Comparison of ENCODE assay signal across 19 cellular contexts in genomic region chr18:22778996-22779395, GRCh38.
A peak's percentile ranks its signal among the peaks of the same experiment; 100 is the strongest.
DNase-seq lines count a peak whose midpoint lies in the region; ATAC-seq lines count a peak whose summit lies in the region.
"Had no signal": no experiment of that assay in that cellular context is flagged by ENCODE, and none has a peak within 500 bp of the region (broad histone marks: within the 10 kb centered on the region; RNA-seq: fewer than 3 reads in every experiment).

No MANE protein-coding gene starts in this region.

- H2BK12ac ChIP-seq in trophoblast cell (ENCODE audit: low read length) = no peak overlapping the region

- H3K27ac ChIP-seq in trophoblast cell (ENCODE audit: low read depth, low read length) = no peak overlapping the region
- H3K27ac ChIP-seq: esophagus squamous epithelium had no signal

- H2AFZ ChIP-seq in trophoblast cell (ENCODE audit: insufficient read depth, low read length, poor library complexity) = no peak overlapping the region
- H2AFZ ChIP-seq: GM23338 had no signal

- H2BK5ac ChIP-seq in trophoblast cell (ENCODE audit: low read depth, low read length, poor library complexity) = no peak overlapping the region

- H4K12ac ChIP-seq in trophoblast cell (ENCODE audit: low read depth, low read length) = no peak overlapping the region

- H4K8ac ChIP-seq in trophoblast cell (ENCODE audit: low read depth, low read length) = no peak overlapping the region

- H3K36me3 ChIP-seq in trophoblast cell (ENCODE audit: control insufficient read depth in 1 of 2, insufficient read depth in 2 of 2, low read length in 2 of 2) = no peaks in the 10 kb centered on the region
- H3K36me3 ChIP-seq: esophagus squamous epithelium had no signal

- H3K4me3 ChIP-seq in trophoblast cell (ENCODE audit: low read depth, low read length) = no peak overlapping the region
- H3K4me3 ChIP-seq: esophagus squamous epithelium, GM23338, mucosa of descending colon had no signal

- no peak overlapping the region for H2AK5ac ChIP-seq in trophoblast cell (ENCODE audit: low read length)

- H3K9me3 ChIP-seq in trophoblast cell (ENCODE audit: insufficient read depth, low read depth, low read length) = no peaks in the 10 kb centered on the region
- H3K9me3 ChIP-seq: esophagus squamous epithelium, mucosa of descending colon had no signal

- no peak overlapping the region for H3K4me2 ChIP-seq in trophoblast cell (ENCODE audit: low read length)
- H3K4me2 ChIP-seq: GM23338 had no signal

- DNase-seq in NCI-H524 (lab: John Stamatoyannopoulos, UW) (peak; percentile 26 to 63), NCI-H524 treated with DMSO at 0.1 percent for 48 hours (lab: John Stamatoyannopoulos, UW) (no peak), H4 (ENCODE audit: low spot score) (peak; percentile 10), RPMI7951 (ENCODE audit: low read depth) (peak; percentile 22), trophoblast cell (no peak), ureter (ENCODE audit: low spot score) (no peak)
- DNase-seq in activated CD4-positive, CD25-positive, alpha-beta regulatory T cell (lab: John Stamatoyannopoulos, UW) = no peak
- DNase-seq: ACHN; activated CD4-positive, CD25-positive, alpha-beta regulatory T cell treated with anti-CD3 and anti-CD28 coated beads, Interleukin-2, amount 50 U/mL, for 72 hours; activated naive CD4-positive, alpha-beta T cell treated with anti-CD3 and anti-CD28 coated beads, Interleukin-2, amount 50 U/mL, for 16 hours; activated T-cell treated with anti-CD3 and anti-CD28 coated beads, Interleukin-2, amount 50 U/mL, for 4 hours; effector memory CD8-positive, alpha-beta T cell; esophagus squamous epithelium; KG1; mucosa of descending colon; NCI-H1048; OCI-M1 had no signal

- no peak overlapping the region for H2BK120ac ChIP-seq in trophoblast cell (ENCODE audit: insufficient read depth, low read length, poor library complexity)

- H3K23ac ChIP-seq in trophoblast cell (ENCODE audit: low read length) = peak overlapping the region; percentile 54

- H3K4me1 ChIP-seq in trophoblast cell (ENCODE audit: control insufficient read depth in 1 of 2, insufficient read depth in 2 of 2, low read length in 2 of 2) = peaks cover 3 to 7% of the 10 kb centered on the region in 2 experiments
- H3K4me1 ChIP-seq: esophagus squamous epithelium had no signal

- WGBS in trophoblast cell (ENCODE audit: extremely low coverage, insufficient coverage, insufficient read length) = no CpG with 5 or more reads among the region's 1 CpG

- H3K18ac ChIP-seq in trophoblast cell (ENCODE audit: low read length) = no peak overlapping the region

- no peaks in the 10 kb centered on the region for H3K27me3 ChIP-seq in trophoblast cell (ENCODE audit: insufficient read depth, low read length)
- H3K27me3 ChIP-seq: esophagus squamous epithelium had no signal

- H3K79me1 ChIP-seq in trophoblast cell (ENCODE audit: low read length) = no peaks in the 10 kb centered on the region

- H3K4ac ChIP-seq in trophoblast cell (ENCODE audit: low read depth, low read length) = no peak overlapping the region

- ATAC-seq in HG03280 (IDR thresholded peaks at IDR 0.05; ENCODE audit: unreplicated experiment) = no peak
- ATAC-seq: activated T-cell treated with anti-CD3 and anti-CD28 coated beads, Interleukin-2, amount 50 U/mL, for 4 hours; effector memory CD8-positive, alpha-beta T cell; GM23338; mucosa of descending colon had no signal

- H4K91ac ChIP-seq in trophoblast cell (ENCODE audit: low read depth, low read length) = no peak overlapping the region

- H3K79me2 ChIP-seq in trophoblast cell (ENCODE audit: control insufficient read depth, insufficient read depth, low read length, poor library complexity) = no peaks in the 10 kb centered on the region

- H3K9ac ChIP-seq in trophoblast cell (ENCODE audit: low read length) = no peak overlapping the region

- H3K14ac ChIP-seq in trophoblast cell (ENCODE audit: low read length) = no peak overlapping the region

Comparison
In these comparisons a context has a peak if more than half of its experiments do, and no peak if none do; other contexts are left out.
1. DNase-seq: peak in NCI-H524 (2 of 2), H4 (single experiment) and RPMI7951 (single experiment); none in NCI-H524 treated with DMSO at 0.1 percent for 48 hours (single experiment), trophoblast cell (0 of 2), activated CD4-positive, CD25-positive, alpha-beta regulatory T cell (0 of 4) and ureter (single experiment).